ENCODE assay signal across 15 cellular contexts in genomic region chr5:125659316-125660071, GRCh38.
DNase-seq lines count a peak whose midpoint lies in the region; ATAC-seq and TF ChIP-seq lines count a peak whose summit lies in the region.
"Had no signal": no experiment of that assay in that cellular context is flagged by ENCODE, and none has a peak within 500 bp of the region (broad histone marks: within the 10 kb centered on the region; RNA-seq: fewer than 3 reads in every experiment).

No MANE protein-coding gene starts in this region.

- H3K9me3 ChIP-seq in right atrium auricular region (no peaks in the 10 kb centered on the region), ectodermal cell (ENCODE audit: control insufficient read depth, low read length) (peaks cover 2% of the 10 kb centered on the region), aorta (ENCODE audit: control insufficient read depth, low read length) (no peaks in the 10 kb centered on the region)
- H3K9me3 ChIP-seq: A549, Peyer's patch, tibial artery had no signal

- no peak for DNase-seq in Right ventricle myocardium inferior (ENCODE audit: missing footprints)
- DNase-seq in right atrium auricular region (ENCODE audit: low spot score): no peak
- peak; percentile 4 for DNase-seq in kidney tubule cell (ENCODE audit: low spot score)
- DNase-seq in aorta: no peak
- DNase-seq in stimulated activated naive CD8-positive, alpha-beta T cell treated with anti-CD3 and anti-CD28 coated beads, Interleukin-15, Interleukin-2, amounts not matched to agents 100 U/mL and 50 U/mL, for 24 hours: no peak
- no peak for DNase-seq in NCI-H1092 (lab: John Stamatoyannopoulos, UW)
- DNase-seq in NCI-H146 treated with DMSO at 0.1 percent for 48 hours (lab: John Stamatoyannopoulos, UW; ENCODE audit: unreplicated experiment): no peak
- DNase-seq: activated CD4-positive, alpha-beta memory T cell treated with anti-CD3 and anti-CD28 coated beads for 36 hours; activated naive CD4-positive, alpha-beta T cell treated with anti-CD3 and anti-CD28 coated beads, Interleukin-2, amount 10 ng/mL, durations not matched to agents 7 days and 5 days; NCI-H2171; tibial artery had no signal

- H3K4me1 ChIP-seq in right atrium auricular region (no peaks in the 10 kb centered on the region), ectodermal cell (ENCODE audit: control insufficient read depth, insufficient read depth, low read length) (peaks cover 27% of the 10 kb centered on the region), aorta (ENCODE audit: control insufficient read depth in 1 of 2, insufficient read depth in 2 of 2, low read length in 2 of 2) (no peaks in the 10 kb centered on the region)
- H3K4me1 ChIP-seq: A549 had no signal

- TF ChIP-seq CTCF in right atrium auricular region (IDR thresholded peaks at IDR 0.05): no peak

- no peak overlapping the region for H3K27ac ChIP-seq in right atrium auricular region
- H3K27ac ChIP-seq in ectodermal cell (ENCODE audit: insufficient read depth, low read depth, low read length, poor library complexity, severe bottlenecking): peak overlapping the region; percentile 74
- H3K27ac ChIP-seq in aorta (ENCODE audit: low read depth in 1 of 2, low read length in 2 of 2): no peak overlapping the region
- H3K27ac ChIP-seq: A549, Peyer's patch, tibial artery had no signal

- H3K4me3 ChIP-seq in right atrium auricular region (no peak overlapping the region), ectodermal cell (ENCODE audit: insufficient read depth, low read depth, low read length) (no peak overlapping the region), aorta (ENCODE audit: low read length in 2 of 2) (no peak overlapping the region)
- H3K4me3 ChIP-seq: A549, GM12878, Peyer's patch, tibial artery had no signal

- H3K27me3 ChIP-seq in right atrium auricular region (no peaks in the 10 kb centered on the region), ectodermal cell (ENCODE audit: control insufficient read depth, insufficient read depth, low read length, poor library complexity, severe bottlenecking) (no peaks in the 10 kb centered on the region), aorta (ENCODE audit: control insufficient read depth in 1 of 2, insufficient read depth in 2 of 2, low read length in 1 of 2) (no peaks in the 10 kb centered on the region)
- H3K27me3 ChIP-seq: Peyer's patch, tibial artery had no signal

- 0% methylated on average over 2 of the region's 2 CpGs for WGBS in ectodermal cell, 2 experiments
- WGBS in aorta, 2 donors: 31 to 33% methylated on average over 2 of the region's 2 CpGs

- intact Hi-C loops in Right ventricle myocardium inferior (cut with DNase I) (no loop called here), aorta (cut with DNase I) (no loop called here)

- H3K36me3 ChIP-seq in right atrium auricular region (no peaks in the 10 kb centered on the region), ectodermal cell (ENCODE audit: control insufficient read depth, insufficient read depth, low read length) (no peaks in the 10 kb centered on the region), aorta (ENCODE audit: control insufficient read depth in 1 of 2, insufficient read depth in 2 of 2, low read length in 1 of 2) (no peaks in the 10 kb centered on the region)
- H3K36me3 ChIP-seq: Peyer's patch, tibial artery had no signal

- ATAC-seq in Right ventricle myocardium inferior: peak; percentile 67
- peak; percentile 46 for ATAC-seq in aorta (ENCODE audit: low FRiP score)
- ATAC-seq in stimulated activated naive CD8-positive, alpha-beta T cell treated with anti-CD3 and anti-CD28 coated beads, Interleukin-15, Interleukin-2, amounts not matched to agents 100 U/mL and 50 U/mL, for 24 hours: no peak
- ATAC-seq: A549, GM12878 had no signal
